1 cellular context compared by ENCODE assay signal in the genomic region with DNA sequence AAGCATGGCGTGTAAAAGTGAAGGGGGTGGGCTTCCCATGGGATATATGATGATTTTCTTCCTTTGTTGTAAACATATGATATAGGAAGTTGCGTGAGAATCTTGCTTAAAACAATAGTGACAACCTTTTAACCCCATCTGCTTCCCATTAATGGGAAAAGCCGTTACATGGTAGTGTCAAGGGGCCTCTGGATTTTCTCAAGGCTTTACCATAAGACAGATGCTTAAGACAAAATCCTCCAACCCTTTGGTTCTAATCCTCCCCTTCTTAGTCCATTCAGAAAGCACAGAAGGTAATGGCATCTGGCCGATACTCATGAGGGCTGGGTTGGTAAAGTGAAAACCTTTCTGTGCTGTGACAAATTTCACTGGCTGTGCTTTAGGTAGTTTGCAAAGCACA.
TF ChIP-seq lines count a peak whose summit lies in the region.

No MANE protein-coding gene starts in this region.

TF ChIP-seq in HepG2, 621 proteins besides CTCF, POLR2A, EP300 and RAD21:
- no peak for TF ChIP-seq HDAC2 (CRISPR knock-in tag; IDR thresholded peaks at IDR 0.05)
- TF ChIP-seq MTA1 (CRISPR knock-in tag; IDR thresholded peaks at IDR 0.05; ENCODE audit: borderline replicate concordance), result no peak
- no peak for TF ChIP-seq FOSL2 (CRISPR knock-in tag; IDR thresholded peaks at IDR 0.05)
- no peak for TF ChIP-seq HMGA1 (CRISPR knock-in tag; conservative IDR thresholded peaks at IDR 0.05)
- TF ChIP-seq MATR3 (CRISPR knock-in tag; IDR thresholded peaks at IDR 0.05), result no peak
- no peak for TF ChIP-seq SNAI1 (CRISPR knock-in tag; IDR thresholded peaks at IDR 0.05; ENCODE audit: borderline replicate concordance)
